In the genomic region with DNA sequence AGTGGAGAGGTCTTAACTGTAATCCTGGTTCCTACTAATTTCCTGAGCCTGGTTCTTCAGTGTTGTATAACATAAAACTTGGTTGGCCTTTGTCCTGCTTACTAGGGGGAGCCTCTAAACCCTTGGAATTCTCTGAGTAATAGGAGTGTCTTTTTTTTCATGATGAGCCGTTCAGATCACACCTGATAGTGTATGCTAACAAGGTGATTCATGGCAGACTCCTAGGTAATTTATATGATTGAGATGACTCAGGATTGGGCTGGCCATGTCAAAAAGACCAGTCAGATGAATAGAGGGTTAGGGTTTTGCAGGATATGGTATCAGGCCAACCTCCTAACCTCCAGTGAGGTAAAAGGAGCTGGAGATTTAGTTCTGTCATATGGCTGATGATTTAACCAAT, we compare ENCODE assay signal across 15 cellular contexts.
A peak's percentile ranks its signal among the peaks of the same experiment; 100 is the strongest.
DNase-seq lines count a peak whose midpoint lies in the region; ATAC-seq and TF ChIP-seq lines count a peak whose summit lies in the region.
"Had no signal": no experiment of that assay in that cellular context is flagged by ENCODE, and none has a peak within 500 bp of the region (broad histone marks: within the 10 kb centered on the region; RNA-seq: fewer than 3 reads in every experiment).

No MANE protein-coding gene starts in this region.

- H3K9me3 Mint-ChIP-seq in activated CD8-positive, alpha-beta T cell treated with anti-CD3 and anti-CD28 coated beads for 36 hours, result peaks cover 22% of the 10 kb centered on the region
- peaks cover 7% of the 10 kb centered on the region for H3K9me3 Mint-ChIP-seq in activated CD8-positive, alpha-beta T cell treated with anti-CD3 and anti-CD28 coated beads, Interleukin-2, amount 10 ng/mL, durations not matched to agents 7 days and 5 days (ENCODE audit: insufficient read depth)

- no peak overlapping the region for H3K27ac Mint-ChIP-seq in activated CD8-positive, alpha-beta T cell treated with anti-CD3 and anti-CD28 coated beads for 36 hours
- H3K27ac Mint-ChIP-seq in activated CD8-positive, alpha-beta T cell treated with anti-CD3 and anti-CD28 coated beads, Interleukin-2, amount 10 ng/mL, durations not matched to agents 7 days and 5 days, result no peak overlapping the region

- no peak for TF ChIP-seq CTCF in activated CD8-positive, alpha-beta T cell treated with anti-CD3 and anti-CD28 coated beads for 36 hours (IDR thresholded peaks at IDR 0.05)
- TF ChIP-seq CTCF in epithelial cell of esophagus (IDR thresholded peaks at IDR 0.05; ENCODE audit: insufficient read depth, low read depth, low read length, missing control alignments), result no peak
- no peak for TF ChIP-seq CTCF in smooth muscle cell (IDR thresholded peaks at IDR 0.05; ENCODE audit: borderline replicate concordance, insufficient read depth, poor library complexity, severe bottlenecking)
- TF ChIP-seq CTCF in transverse colon (IDR thresholded peaks at IDR 0.05), result no peak
- TF ChIP-seq CTCF in GM10266 (IDR thresholded peaks at IDR 0.05; ENCODE audit: control insufficient read depth, insufficient read depth, low read depth, missing control alignments), result no peak

- H3K27me3 Mint-ChIP-seq in activated CD8-positive, alpha-beta T cell treated with anti-CD3 and anti-CD28 coated beads for 36 hours, result no peaks in the 10 kb centered on the region
- H3K27me3 Mint-ChIP-seq in activated CD8-positive, alpha-beta T cell treated with anti-CD3 and anti-CD28 coated beads, Interleukin-2, amount 10 ng/mL, durations not matched to agents 7 days and 5 days (ENCODE audit: low read depth), result no peaks in the 10 kb centered on the region

- H3K4me3 ChIP-seq in epithelial cell of esophagus (ENCODE audit: low read length), result no peak overlapping the region
- no peak overlapping the region for H3K4me3 ChIP-seq in smooth muscle cell
- no peak overlapping the region for H3K4me3 ChIP-seq in transverse colon
- H3K4me3 ChIP-seq: GM12878, HAP-1 had no signal

- no peak for TF ChIP-seq POLR2A in transverse colon (IDR thresholded peaks at IDR 0.05)

- POLR2A ChIA-PET in activated CD8-positive, alpha-beta T cell treated with anti-CD3 and anti-CD28 coated beads for 36 hours (lab: Charles Lee), result no interaction called here
- POLR2A ChIA-PET in activated CD8-positive, alpha-beta T cell treated with anti-CD3 and anti-CD28 coated beads, Interleukin-2, amount 10 ng/mL, durations not matched to agents 7 days and 5 days (lab: Charles Lee), result no interaction called here

- H3K4me1 ChIP-seq in smooth muscle cell (ENCODE audit: low read depth) (no peaks in the 10 kb centered on the region), transverse colon (no peaks in the 10 kb centered on the region)
- H3K4me1 ChIP-seq: HAP-1 had no signal

- H3K79me2 ChIP-seq in smooth muscle cell (ENCODE audit: low read depth), result no peaks in the 10 kb centered on the region

- no peak overlapping the region for H3K4me2 ChIP-seq in smooth muscle cell

- H3K9ac ChIP-seq in smooth muscle cell (ENCODE audit: low read depth), result no peak overlapping the region

- H3K9me3 ChIP-seq in smooth muscle cell (replicated peaks; ENCODE audit: low read depth) (peaks cover 4% of the 10 kb centered on the region), transverse colon (peaks cover 4 to 8% of the 10 kb centered on the region in 2 donors)

- WGBS in smooth muscle cell (ENCODE audit: low lambda C conversion rate), result 14% methylated on average over 1 of the region's 1 CpG
- 32 to 50% methylated on average over 1 of the region's 1 CpG for WGBS in transverse colon (ENCODE audit: low coverage in 1 of 2), 2 donors

- in situ Hi-C loops in transverse colon (cut with MboI; ENCODE audit: low pct_ligation_motif_present in 1 of 4, low pct_unique_long_range_greater_than_20kb in 1 of 4, low sequenced_read_pairs in 3 of 4), result no loop called here

- CTCF ChIA-PET in activated CD8-positive, alpha-beta T cell treated with anti-CD3 and anti-CD28 coated beads for 36 hours (lab: Charles Lee), result interaction anchor here (1.0 to 4.9 kb wide), 3 partner anchors 8 to 83 kb away, joined by 3 to 24 read pairs (median 4); no protein-coding TSS in a partner anchor
- CTCF ChIA-PET in activated CD8-positive, alpha-beta T cell treated with anti-CD3 and anti-CD28 coated beads, Interleukin-2, amount 10 ng/mL, durations not matched to agents 7 days and 5 days (lab: Charles Lee), result interaction anchor here (1.0 to 1.1 kb wide), 2 partner anchors 12 to 17 kb away, joined by 3 to 4 read pairs; no protein-coding TSS in a partner anchor

- H3K36me3 ChIP-seq in smooth muscle cell (ENCODE audit: low read depth), result no peaks in the 10 kb centered on the region
- H3K36me3 ChIP-seq in transverse colon, result no peaks in the 10 kb centered on the region
- H3K36me3 ChIP-seq: HAP-1 had no signal

- no peak for TF ChIP-seq EP300 in transverse colon (IDR thresholded peaks at IDR 0.05; ENCODE audit: low read depth)

- H3K27ac ChIP-seq in smooth muscle cell (ENCODE audit: low read depth) (peak overlapping the region; percentile 46), transverse colon (no peak overlapping the region)
- H3K27ac ChIP-seq: C4-2B had no signal

- peak; percentile 51 for ATAC-seq in activated CD8-positive, alpha-beta T cell treated with anti-CD3 and anti-CD28 coated beads for 36 hours
- ATAC-seq in activated CD8-positive, alpha-beta T cell treated with anti-CD3 and anti-CD28 coated beads, Interleukin-2, amount 10 ng/mL, durations not matched to agents 7 days and 5 days, result no peak
- no peak for ATAC-seq in GM18520 (IDR thresholded peaks at IDR 0.05; ENCODE audit: unreplicated experiment)
- ATAC-seq: GM12878 had no signal

- peaks cover 19% of the 10 kb centered on the region for H3K36me3 Mint-ChIP-seq in activated CD8-positive, alpha-beta T cell treated with anti-CD3 and anti-CD28 coated beads for 36 hours (ENCODE audit: low read depth)
- peaks cover 2% of the 10 kb centered on the region for H3K36me3 Mint-ChIP-seq in activated CD8-positive, alpha-beta T cell treated with anti-CD3 and anti-CD28 coated beads, Interleukin-2, amount 10 ng/mL, durations not matched to agents 7 days and 5 days (ENCODE audit: low read depth)

- no peak for DNase-seq in activated CD8-positive, alpha-beta T cell treated with anti-CD3 and anti-CD28 coated beads for 36 hours
- no peak for DNase-seq in activated CD8-positive, alpha-beta T cell treated with anti-CD3 and anti-CD28 coated beads, Interleukin-2, amount 10 ng/mL, durations not matched to agents 7 days and 5 days
- peak; percentile 72 for DNase-seq in M059J (ENCODE audit: low read depth)
- peak; percentile 83 for DNase-seq in epithelial cell of esophagus (ENCODE audit: low read depth)
- no peak for DNase-seq in smooth muscle cell (lab: John Stamatoyannopoulos, UW; ENCODE audit: unreplicated experiment)
- no peak for DNase-seq in transverse colon
- DNase-seq in GM10266 (ENCODE audit: extremely low spot score), result no peak
- DNase-seq: DMS153, NCI-H1092, NCI-H446, SHP77 had no signal

- no peaks in the 10 kb centered on the region for H3F3A ChIP-seq in smooth muscle cell (ENCODE audit: low read depth)

- intact Hi-C loops in activated CD8-positive, alpha-beta T cell treated with anti-CD3 and anti-CD28 coated beads for 36 hours (cut with micrococcal nuclease), result no loop called here
- intact Hi-C loops in transverse colon (cut with DNase I; ENCODE audit: low total_unique reads), result no loop called here

- no peaks in the 10 kb centered on the region for H4K20me1 ChIP-seq in smooth muscle cell (ENCODE audit: low read depth)

- peaks cover 17% of the 10 kb centered on the region for H3K4me1 Mint-ChIP-seq in activated CD8-positive, alpha-beta T cell treated with anti-CD3 and anti-CD28 coated beads for 36 hours (ENCODE audit: low read depth)
- H3K4me1 Mint-ChIP-seq in activated CD8-positive, alpha-beta T cell treated with anti-CD3 and anti-CD28 coated beads, Interleukin-2, amount 10 ng/mL, durations not matched to agents 7 days and 5 days (ENCODE audit: low read depth), result no peaks in the 10 kb centered on the region

- no peak overlapping the region for H3K4me3 Mint-ChIP-seq in activated CD8-positive, alpha-beta T cell treated with anti-CD3 and anti-CD28 coated beads for 36 hours
- H3K4me3 Mint-ChIP-seq in activated CD8-positive, alpha-beta T cell treated with anti-CD3 and anti-CD28 coated beads, Interleukin-2, amount 10 ng/mL, durations not matched to agents 7 days and 5 days, result no peak overlapping the region

- H2AFZ ChIP-seq in smooth muscle cell (ENCODE audit: low read depth), result no peak overlapping the region

- H3K27me3 ChIP-seq in smooth muscle cell (ENCODE audit: low read depth), result no peaks in the 10 kb centered on the region
- no peaks in the 10 kb centered on the region for H3K27me3 ChIP-seq in transverse colon

Comparison
In these comparisons a context has a peak if more than half of its experiments do, and no peak if none do; other contexts are left out.
1. DNase-seq: peak in M059J (single experiment) and epithelial cell of esophagus (single experiment); none in activated CD8-positive, alpha-beta T cell treated with anti-CD3 and anti-CD28 coated beads for 36 hours (single experiment), activated CD8-positive, alpha-beta T cell treated with anti-CD3 and anti-CD28 coated beads, Interleukin-2, amount 10 ng/mL, durations not matched to agents 7 days and 5 days (single experiment), smooth muscle cell (single experiment), transverse colon (single experiment) and GM10266 (single experiment).